Comparison of ENCODE assay signal across 13 cellular contexts in the genomic region with DNA sequence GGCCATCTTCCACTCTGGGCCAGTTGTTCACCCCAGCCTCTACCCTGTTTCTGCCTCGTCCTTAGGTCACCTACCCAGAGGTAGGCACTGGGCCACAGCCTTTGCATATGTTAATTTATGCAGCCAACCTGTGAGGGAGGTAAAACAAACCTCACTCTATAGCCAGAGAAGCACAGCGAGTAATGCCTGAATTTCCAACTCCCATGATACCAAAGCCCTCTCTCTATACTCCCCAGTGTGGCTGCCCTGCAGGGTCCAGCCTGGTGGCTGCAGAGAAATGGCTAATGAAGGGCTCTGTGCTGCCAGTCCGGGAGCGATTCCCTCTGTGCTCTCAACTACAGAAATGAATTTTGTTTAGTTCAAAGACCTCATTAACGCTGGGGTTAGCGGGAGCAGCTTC.
A peak's percentile ranks its signal among the peaks of the same experiment; 100 is the strongest.
DNase-seq lines count a peak whose midpoint lies in the region; TF ChIP-seq lines count a peak whose summit lies in the region.
"Had no signal": no experiment of that assay in that cellular context is flagged by ENCODE, and none has a peak within 500 bp of the region (broad histone marks: within the 10 kb centered on the region; RNA-seq: fewer than 3 reads in every experiment).

No MANE protein-coding gene starts in this region.

- intact Hi-C loops in sigmoid colon (cut with DNase I) = no loop called here

- TF ChIP-seq CTCF in endodermal cell (conservative IDR thresholded peaks at IDR 0.05) (no peak), sigmoid colon (IDR thresholded peaks at IDR 0.05) (no peak)

- H3K4me3 ChIP-seq in endodermal cell (ENCODE audit: low read length) = no peak overlapping the region
- H3K4me3 ChIP-seq in sigmoid colon = no peak overlapping the region

- peaks cover 32% of the 10 kb centered on the region for H3K27me3 Mint-ChIP-seq in endodermal cell (ENCODE audit: insufficient read depth)

- no peak for TF ChIP-seq POLR2A in sigmoid colon (IDR thresholded peaks at IDR 0.05)

- DNase-seq in NCI-H526 treated with DMSO at 0.1 percent for 48 hours (lab: John Stamatoyannopoulos, UW) (peak; percentile 58), endodermal cell (peak; percentile 73), iPS-NIHi7 (ENCODE audit: extremely low spot score) (peak; percentile 30), NCI-H2081 treated with DMSO at 0.1 percent for 48 hours (lab: John Stamatoyannopoulos, UW) (no peak), sigmoid colon (no peak), NCI-H2227 treated with DMSO at 0.1 percent for 48 hours (lab: John Stamatoyannopoulos, UW) (no peak), NCI-H345 (lab: John Stamatoyannopoulos, UW) (no peak)
- DNase-seq: ACHN; BE2C; C1 segment of cervical spinal cord; Caco-2; CD4-positive, CD25-positive, alpha-beta regulatory T cell; HFFc6 had no signal

- no peaks in the 10 kb centered on the region for H3K27me3 ChIP-seq in endodermal cell (ENCODE audit: control insufficient read depth, insufficient read depth, low read length, poor library complexity, severe bottlenecking)
- H3K27me3 ChIP-seq in sigmoid colon = no peaks in the 10 kb centered on the region
- H3K27me3 ChIP-seq: BE2C had no signal

- no peaks in the 10 kb centered on the region for H3K36me3 Mint-ChIP-seq in endodermal cell (ENCODE audit: low read depth)
- H3K36me3 Mint-ChIP-seq: CD4-positive, CD25-positive, alpha-beta regulatory T cell had no signal

- no peak overlapping the region for H3K4me3 Mint-ChIP-seq in endodermal cell
- H3K4me3 Mint-ChIP-seq: HFFc6 had no signal

- no peak overlapping the region for H3K27ac Mint-ChIP-seq in endodermal cell
- H3K27ac Mint-ChIP-seq: CD4-positive, CD25-positive, alpha-beta regulatory T cell; HFFc6 had no signal

- no peak overlapping the region for H3K27ac ChIP-seq in endodermal cell (ENCODE audit: low read depth, low read length)
- no peak overlapping the region for H3K27ac ChIP-seq in sigmoid colon

- H3K4me1 Mint-ChIP-seq in endodermal cell = peaks cover 5% of the 10 kb centered on the region
- H3K4me1 Mint-ChIP-seq: CD4-positive, CD25-positive, alpha-beta regulatory T cell had no signal

- H3K36me3 ChIP-seq in endodermal cell (ENCODE audit: control insufficient read depth, insufficient read depth, low read length) (no peaks in the 10 kb centered on the region), sigmoid colon (no peaks in the 10 kb centered on the region)
- H3K36me3 ChIP-seq: BE2C had no signal

- H3K9me3 ChIP-seq in endodermal cell (ENCODE audit: control insufficient read depth, low read length) = no peaks in the 10 kb centered on the region
- H3K9me3 ChIP-seq in sigmoid colon = no peaks in the 10 kb centered on the region
- H3K9me3 ChIP-seq: BE2C, Caco-2 had no signal

- H3K4me1 ChIP-seq in endodermal cell (ENCODE audit: control insufficient read depth, insufficient read depth, low read length) (no peaks in the 10 kb centered on the region), sigmoid colon (no peaks in the 10 kb centered on the region)
- H3K4me1 ChIP-seq: Caco-2 had no signal

- 70 to 86% methylated on average over 4 to 6 of the region's 6 CpGs for WGBS in endodermal cell (ENCODE audit: insufficient coverage in 1 of 2, insufficient read length in 1 of 2), 2 experiments
- WGBS in sigmoid colon, 2 donors = 48 to 55% methylated on average over 6 of the region's 6 CpGs

- no peaks in the 10 kb centered on the region for H3K9me3 Mint-ChIP-seq in endodermal cell
- H3K9me3 Mint-ChIP-seq: CD4-positive, CD25-positive, alpha-beta regulatory T cell had no signal

- H3K9ac ChIP-seq in endodermal cell (ENCODE audit: extremely low read depth, low read length, poor library complexity, severe bottlenecking) = no peak overlapping the region

- TF ChIP-seq EP300 in sigmoid colon (IDR thresholded peaks at IDR 0.05) = no peak

Comparison
In these comparisons a context has a peak if more than half of its experiments do, and no peak if none do; other contexts are left out.
1. DNase-seq: peak in NCI-H526 treated with DMSO at 0.1 percent for 48 hours (single experiment), endodermal cell (single experiment) and iPS-NIHi7 (single experiment); none in NCI-H2081 treated with DMSO at 0.1 percent for 48 hours (single experiment), sigmoid colon (single experiment), NCI-H2227 treated with DMSO at 0.1 percent for 48 hours (single experiment) and NCI-H345 (single experiment).